Comparison of ENCODE assay signal across 32 cellular contexts in genomic region chr9:81459591-81459990, GRCh38.
"Had no signal": no experiment of that assay in that cellular context is flagged by ENCODE, and none has a peak within 500 bp of the region (broad histone marks: within the 10 kb centered on the region; RNA-seq: fewer than 3 reads in every experiment).

No MANE protein-coding gene starts in this region.

- DNase-seq: Karpas-422, Kasumi-1, KG1, MG63, MM.1S, MV-4-11, NCI-H1048, NCI-H1092, NCI-H1092 treated with DMSO at 0.1 percent for 48 hours, NCI-H1105, NCI-H1105 treated with DMSO at 0.1 percent for 48 hours, NCI-H1417 treated with DMSO at 0.1 percent for 48 hours, NCI-H1436, NCI-H1436 treated with DMSO at 0.1 percent for 48 hours, NCI-H146, NCI-H1694, NCI-H1694 treated with DMSO at 0.1 percent for 48 hours, NCI-H187, NCI-H187 treated with DMSO at 0.1 percent for 48 hours, NCI-H1930, NCI-H2029, NCI-H2029 treated with DMSO at 0.1 percent for 48 hours, NCI-H2081, NCI-H2081 treated with DMSO at 0.1 percent for 48 hours, NCI-H2107, NCI-H2171, NCI-H2171 treated with DMSO at 0.1 percent for 48 hours, NCI-H2227 treated with DMSO at 0.1 percent for 48 hours, NCI-H226, NCI-H345, NCI-H446, NCI-H446 treated with DMSO at 0.1 percent for 48 hours had no signal
